ENCODE assay signal across 19 cellular contexts in genomic region chr10:79324032-79324695, GRCh38. TPM values are rescaled to one million over a fixed set of nuclear protein-coding genes. Genes with fewer than 3 reads are reported as not detected.
DNase-seq lines count a peak whose midpoint lies in the region; ATAC-seq and TF ChIP-seq lines count a peak whose summit lies in the region.
"Had no signal": no experiment of that assay in that cellular context is flagged by ENCODE, and none has a peak within 500 bp of the region (broad histone marks: within the 10 kb centered on the region; RNA-seq: fewer than 3 reads in every experiment).

No MANE protein-coding gene starts in this region.

- TF ChIP-seq CTCF in Loucy (conservative IDR thresholded peaks at IDR 0.05; ENCODE audit: low read length) (no peak), osteoblast (IDR thresholded peaks at IDR 0.05; ENCODE audit: extremely low read depth, low read depth, low read length) (no peak), ascending aorta (IDR thresholded peaks at IDR 0.05) (no peak)

- H3K9ac ChIP-seq in Loucy (ENCODE audit: low read depth, low read length, poor library complexity, severe bottlenecking) = peak overlapping the region; percentile 84

- ATAC-seq in activated CD8-positive, alpha-beta T cell treated with anti-CD3 and anti-CD28 coated beads, Interleukin-2, amount 10 ng/mL, durations not matched to agents 7 days and 5 days = no peak
- ATAC-seq in HG03521 (IDR thresholded peaks at IDR 0.05; ENCODE audit: unreplicated experiment) = no peak
- ATAC-seq: WTC11 had no signal

- CTCF ChIA-PET in activated naive CD4-positive, alpha-beta T cell treated with anti-CD3 and anti-CD28 coated beads for 36 hours (lab: Charles Lee) = interaction anchor here (0.8 to 3.2 kb wide), 6 partner anchors 7 to 50 kb away, joined by 3 to 20 read pairs (median 8); partner anchors contain the start of gene PPIF
- CTCF ChIA-PET in activated naive CD4-positive, alpha-beta T cell treated with anti-CD3 and anti-CD28 coated beads, Interleukin-2, amount 10 ng/mL, durations not matched to agents 7 days and 5 days (lab: Charles Lee) = interaction anchor here (1.1 to 3.8 kb wide), 5 partner anchors 8 to 24 kb away, joined by 4 to 24 read pairs (median 8); partner anchors contain the start of gene PPIF
- CTCF ChIA-PET in activated CD8-positive, alpha-beta T cell treated with anti-CD3 and anti-CD28 coated beads, Interleukin-2, amount 10 ng/mL, durations not matched to agents 7 days and 5 days (lab: Charles Lee) = interaction anchor here (1.3 to 8.6 kb wide), 4 partner anchors 9 to 29 kb away, joined by 3 to 73 read pairs (median 29); partner anchors contain the start of gene PPIF

- no peaks in the 10 kb centered on the region for H3K36me3 Mint-ChIP-seq in activated naive CD4-positive, alpha-beta T cell treated with anti-CD3 and anti-CD28 coated beads for 36 hours (ENCODE audit: low read depth)
- H3K36me3 Mint-ChIP-seq in activated naive CD4-positive, alpha-beta T cell treated with anti-CD3 and anti-CD28 coated beads, Interleukin-2, amount 10 ng/mL, durations not matched to agents 7 days and 5 days = peaks cover 5% of the 10 kb centered on the region
- H3K36me3 Mint-ChIP-seq in activated CD8-positive, alpha-beta T cell treated with anti-CD3 and anti-CD28 coated beads, Interleukin-2, amount 10 ng/mL, durations not matched to agents 7 days and 5 days (ENCODE audit: low read depth) = peaks cover 7% of the 10 kb centered on the region
- H3K36me3 Mint-ChIP-seq: WTC11 had no signal

- POLR2A ChIA-PET in activated CD8-positive, alpha-beta T cell treated with anti-CD3 and anti-CD28 coated beads, Interleukin-2, amount 10 ng/mL, durations not matched to agents 7 days and 5 days (lab: Charles Lee) = interaction anchor here (2.2 to 11.3 kb wide), 2 partner anchors 7 to 24 kb away, joined by 16 to 162 read pairs; partner anchors contain the start of gene PPIF

- H3K36me3 ChIP-seq in Loucy (ENCODE audit: insufficient read depth, low read length) = no peaks in the 10 kb centered on the region
- H3K36me3 ChIP-seq in osteoblast (ENCODE audit: insufficient read depth, low read length) = no peaks in the 10 kb centered on the region
- no peaks in the 10 kb centered on the region for H3K36me3 ChIP-seq in ascending aorta
- H3K36me3 ChIP-seq: esophagus squamous epithelium had no signal

- H3K27me3 Mint-ChIP-seq in activated naive CD4-positive, alpha-beta T cell treated with anti-CD3 and anti-CD28 coated beads for 36 hours (ENCODE audit: low read depth) = no peaks in the 10 kb centered on the region
- peaks cover 6% of the 10 kb centered on the region for H3K27me3 Mint-ChIP-seq in activated naive CD4-positive, alpha-beta T cell treated with anti-CD3 and anti-CD28 coated beads, Interleukin-2, amount 10 ng/mL, durations not matched to agents 7 days and 5 days
- H3K27me3 Mint-ChIP-seq in activated CD8-positive, alpha-beta T cell treated with anti-CD3 and anti-CD28 coated beads, Interleukin-2, amount 10 ng/mL, durations not matched to agents 7 days and 5 days (ENCODE audit: low read depth) = no peaks in the 10 kb centered on the region

- H3K4me3 ChIP-seq in Loucy (ENCODE audit: low read length, poor library complexity, severe bottlenecking) = peak overlapping the region; percentile 55
- H3K4me3 ChIP-seq in osteoblast (ENCODE audit: insufficient read depth, low read length) = no peak overlapping the region
- no peak overlapping the region for H3K4me3 ChIP-seq in ascending aorta
- H3K4me3 ChIP-seq: esophagus squamous epithelium, testis had no signal

- H3K4me1 ChIP-seq in Loucy (ENCODE audit: insufficient read depth, low read length, poor library complexity, severe bottlenecking) (peaks cover 84% of the 10 kb centered on the region), osteoblast (ENCODE audit: insufficient read depth, low read length) (peaks cover 41% of the 10 kb centered on the region), ascending aorta (no peaks in the 10 kb centered on the region)
- H3K4me1 ChIP-seq: testis had no signal

- H3K4me2 ChIP-seq in Loucy (ENCODE audit: low read depth, low read length, poor library complexity, severe bottlenecking) (peak overlapping the region; percentile 80), osteoblast (ENCODE audit: insufficient read depth, low read length) (no peak overlapping the region)

- peak overlapping the region; percentile 37 for H3K27ac Mint-ChIP-seq in activated naive CD4-positive, alpha-beta T cell treated with anti-CD3 and anti-CD28 coated beads for 36 hours
- H3K27ac Mint-ChIP-seq in activated naive CD4-positive, alpha-beta T cell treated with anti-CD3 and anti-CD28 coated beads, Interleukin-2, amount 10 ng/mL, durations not matched to agents 7 days and 5 days = no peak overlapping the region
- H3K27ac Mint-ChIP-seq in activated CD8-positive, alpha-beta T cell treated with anti-CD3 and anti-CD28 coated beads, Interleukin-2, amount 10 ng/mL, durations not matched to agents 7 days and 5 days = peak overlapping the region; percentile 98
- H3K27ac Mint-ChIP-seq: WTC11 had no signal

- no peaks in the 10 kb centered on the region for H3K27me3 ChIP-seq in Loucy (ENCODE audit: insufficient read depth, low read length, poor library complexity, severe bottlenecking)
- no peaks in the 10 kb centered on the region for H3K27me3 ChIP-seq in osteoblast (ENCODE audit: insufficient read depth, low read length)
- H3K27me3 ChIP-seq in ascending aorta = no peaks in the 10 kb centered on the region
- H3K27me3 ChIP-seq: esophagus squamous epithelium, testis had no signal

- no peaks in the 10 kb centered on the region for H4K20me1 ChIP-seq in Loucy (ENCODE audit: insufficient read depth, low read length, poor library complexity, severe bottlenecking)
- H4K20me1 ChIP-seq in osteoblast (ENCODE audit: insufficient read depth, low read length) = no peaks in the 10 kb centered on the region

- H3K9me3 ChIP-seq in Loucy (ENCODE audit: insufficient read depth, low read depth, low read length) = no peaks in the 10 kb centered on the region
- H3K9me3 ChIP-seq in osteoblast (ENCODE audit: low read depth, low read length) = no peaks in the 10 kb centered on the region
- H3K9me3 ChIP-seq in ascending aorta = no peaks in the 10 kb centered on the region
- H3K9me3 ChIP-seq: esophagus squamous epithelium, testis had no signal

- intact Hi-C loops in activated naive CD4-positive, alpha-beta T cell treated with anti-CD3 and anti-CD28 coated beads for 36 hours (cut with micrococcal nuclease) = loop anchor here (5.0 to 10.0 kb wide), 4 partner anchors 257 to 1292 kb away; partner anchors contain the start of genes RPS24 and ZMIZ1
- intact Hi-C loops in ascending aorta (cut with DNase I) = no loop called here

- DNase-seq in activated naive CD4-positive, alpha-beta T cell treated with anti-CD3 and anti-CD28 coated beads for 36 hours = no peak
- no peak for DNase-seq in activated naive CD4-positive, alpha-beta T cell treated with anti-CD3 and anti-CD28 coated beads, Interleukin-2, amount 10 ng/mL, durations not matched to agents 7 days and 5 days
- no peak for DNase-seq in activated CD8-positive, alpha-beta T cell treated with anti-CD3 and anti-CD28 coated beads, Interleukin-2, amount 10 ng/mL, durations not matched to agents 7 days and 5 days
- DNase-seq in osteoblast (ENCODE audit: insufficient read length, low spot score, missing footprints) = peak; percentile 18
- DNase-seq in ascending aorta (ENCODE audit: low spot score in 2 of 2) = no peak
- DNase-seq in SIG-M5 treated with dmso at 0.1 percent for 504 hours (lab: John Stamatoyannopoulos, UW; ENCODE audit: unreplicated experiment) = no peak
- DNase-seq: activated CD8-positive, alpha-beta memory T cell treated with anti-CD3 and anti-CD28 coated beads, Interleukin-2, amount 50 U/mL, for 4 hours; activated gamma-delta T cell treated with Interleukin-2 at 50 U/mL for 16 hours; cerebellar nuclear complex; effector memory CD4-positive, alpha-beta T cell; esophagus squamous epithelium; NCI-H1930; NCI-H510A treated with DMSO at 0.1 percent for 48 hours; occipital lobe; SHP77; testis had no signal

- H2AFZ ChIP-seq in Loucy (ENCODE audit: low read length) = no peak overlapping the region
- no peak overlapping the region for H2AFZ ChIP-seq in osteoblast (ENCODE audit: low read length)

- peak overlapping the region; percentile 74 for H3K27ac ChIP-seq in osteoblast (ENCODE audit: low read depth, low read length)
- no peak overlapping the region for H3K27ac ChIP-seq in ascending aorta
- H3K27ac ChIP-seq: testis had no signal

- peaks cover 17% of the 10 kb centered on the region for H3F3A ChIP-seq in Loucy (ENCODE audit: low read depth)

- no peaks in the 10 kb centered on the region for H3K9me2 ChIP-seq in Loucy (replicated peaks; ENCODE audit: low read depth, low read length)

- H3K4me3 Mint-ChIP-seq in activated naive CD4-positive, alpha-beta T cell treated with anti-CD3 and anti-CD28 coated beads for 36 hours = no peak overlapping the region
- no peak overlapping the region for H3K4me3 Mint-ChIP-seq in activated naive CD4-positive, alpha-beta T cell treated with anti-CD3 and anti-CD28 coated beads, Interleukin-2, amount 10 ng/mL, durations not matched to agents 7 days and 5 days
- no peak overlapping the region for H3K4me3 Mint-ChIP-seq in activated CD8-positive, alpha-beta T cell treated with anti-CD3 and anti-CD28 coated beads, Interleukin-2, amount 10 ng/mL, durations not matched to agents 7 days and 5 days
- H3K4me3 Mint-ChIP-seq: WTC11 had no signal

- no peaks in the 10 kb centered on the region for H3K79me2 ChIP-seq in Loucy (ENCODE audit: insufficient read depth, low read length)
- H3K79me2 ChIP-seq in osteoblast (ENCODE audit: insufficient read depth, low read length) = no peaks in the 10 kb centered on the region

- H3K9me3 Mint-ChIP-seq in activated naive CD4-positive, alpha-beta T cell treated with anti-CD3 and anti-CD28 coated beads for 36 hours = peaks cover 5% of the 10 kb centered on the region
- H3K9me3 Mint-ChIP-seq in activated naive CD4-positive, alpha-beta T cell treated with anti-CD3 and anti-CD28 coated beads, Interleukin-2, amount 10 ng/mL, durations not matched to agents 7 days and 5 days = peaks cover 8% of the 10 kb centered on the region
- H3K9me3 Mint-ChIP-seq in activated CD8-positive, alpha-beta T cell treated with anti-CD3 and anti-CD28 coated beads, Interleukin-2, amount 10 ng/mL, durations not matched to agents 7 days and 5 days (ENCODE audit: insufficient read depth) = no peaks in the 10 kb centered on the region

- H3K4me1 Mint-ChIP-seq in activated naive CD4-positive, alpha-beta T cell treated with anti-CD3 and anti-CD28 coated beads for 36 hours (ENCODE audit: low read depth) = peaks cover 56% of the 10 kb centered on the region
- peaks cover 57% of the 10 kb centered on the region for H3K4me1 Mint-ChIP-seq in activated naive CD4-positive, alpha-beta T cell treated with anti-CD3 and anti-CD28 coated beads, Interleukin-2, amount 10 ng/mL, durations not matched to agents 7 days and 5 days
- peaks cover 59% of the 10 kb centered on the region for H3K4me1 Mint-ChIP-seq in activated CD8-positive, alpha-beta T cell treated with anti-CD3 and anti-CD28 coated beads, Interleukin-2, amount 10 ng/mL, durations not matched to agents 7 days and 5 days (ENCODE audit: low read depth)
- H3K4me1 Mint-ChIP-seq: WTC11 had no signal

RNA-seq across cellular contexts. Expression of gene PPIF, which starts 23.1 kb away (rescaled TPM):
- total RNA-seq in activated naive CD4-positive, alpha-beta T cell treated with anti-CD3 and anti-CD28 coated beads for 36 hours = 10 to 100 TPM; 94.1 to 95.6 TPM
- total RNA-seq in activated CD8-positive, alpha-beta T cell treated with anti-CD3 and anti-CD28 coated beads, Interleukin-2, amount 10 ng/mL, durations not matched to agents 7 days and 5 days = 10 to 100 TPM; 74.7 to 77.7 TPM
- total RNA-seq in osteoblast = 37.7 and 39.1 TPM in 2 replicates
- total RNA-seq in ascending aorta = 172 TPM
